ENCODE assay signal across 17 cellular contexts in genomic region chr7:90775383-90775965, GRCh38.
A peak's percentile ranks its signal among the peaks of the same experiment; 100 is the strongest.
DNase-seq lines count a peak whose midpoint lies in the region; ATAC-seq, FAIRE-seq and TF ChIP-seq lines count a peak whose summit lies in the region.
"Had no signal": no experiment of that assay in that cellular context is flagged by ENCODE, and none has a peak within 500 bp of the region (broad histone marks: within the 10 kb centered on the region; RNA-seq: fewer than 3 reads in every experiment).

No MANE protein-coding gene starts in this region.

- peaks cover 86% of the 10 kb centered on the region for H3K36me3 ChIP-seq in DOHH2 (ENCODE audit: control insufficient read depth, low read length)
- H3K36me3 ChIP-seq in MM.1S (replicated peaks; ENCODE audit: insufficient read depth, low read length): peaks cover 15% of the 10 kb centered on the region
- peaks cover 0 to 1% of the 10 kb centered on the region in 2 experiments; a peak in 1 of 4 replicates for H3K36me3 ChIP-seq in GM12878 (ENCODE audit: control insufficient read depth in 2 of 2, insufficient read depth in 2 of 2, low read length in 1 of 2)

- ATAC-seq in GM12878: no peak
- ATAC-seq in GM21360 (IDR thresholded peaks at IDR 0.05; ENCODE audit: unreplicated experiment): no peak
- ATAC-seq in GM18505 (IDR thresholded peaks at IDR 0.05; ENCODE audit: unreplicated experiment): no peak

- SMC1A ChIA-PET in GM12878 (lab: Charles Lee; ENCODE audit: uncharacterized antibody, unreplicated experiment): interaction anchor here (1.1 to 2.9 kb wide), 4 partner anchors 9 to 78 kb away, joined by 3 to 24 read pairs (median 4); no protein-coding TSS in a partner anchor

- intact Hi-C loops in GM12878 (cut with micrococcal nuclease; ENCODE audit: unreplicated experiment): no loop called here

- H3K27ac ChIP-seq in DOHH2 (ENCODE audit: low read depth, low read length) (0 out of 2 replicates have a peak overlapping the region, but pooled peaks have one; percentile 3), MM.1S (ENCODE audit: low read length) (peak overlapping the region; percentile 75; the same call in 1 of the 2 replicates), GM12878 (ENCODE audit: control insufficient read depth, insufficient read depth) (peak overlapping the region; percentile 27; the same call in 1 of the 2 replicates)
- H3K27ac ChIP-seq: BLaER1 had no signal

- TF ChIP-seq CTCF in DOHH2 (IDR thresholded peaks at IDR 0.05; ENCODE audit: low read depth, low read length, poor library complexity, severe bottlenecking): no peak
- no peak for TF ChIP-seq CTCF in MM.1S (IDR thresholded peaks at IDR 0.05; ENCODE audit: low read length)
- TF ChIP-seq CTCF in GM12878 (IDR thresholded peaks at IDR 0.05 in 2 of 3, conservative IDR thresholded peaks at IDR 0.05 in 1 of 3; ENCODE audit: control insufficient read depth in 2 of 3, extremely low read depth in 1 of 3, insufficient read depth in 1 of 3, low read depth in 3 of 3, low read length in 3 of 3): no peak

- peak overlapping the region; percentile 17; the same call in 1 of the 2 replicates for H3K4me3 ChIP-seq in DOHH2 (ENCODE audit: low read length)
- no peak overlapping the region for H3K4me3 ChIP-seq in MM.1S (ENCODE audit: low read length)
- peak overlapping the region; percentile 65 for H3K4me3 ChIP-seq in GM12878
- H3K4me3 ChIP-seq: BLaER1 had no signal

- H3K9me2 ChIP-seq in DOHH2 (replicated peaks; ENCODE audit: control insufficient read depth, low read length): no peaks in the 10 kb centered on the region
- H3K9me2 ChIP-seq in MM.1S (replicated peaks; ENCODE audit: insufficient read depth, low read length): no peaks in the 10 kb centered on the region

- no TSS peak for BruUV-seq in GM12878 (replicated peaks; lab: Mats Ljungman, UMichigan)

- RAD21 ChIA-PET in GM12878 (lab: Charles Lee; ENCODE audit: unreplicated experiment): interaction anchor here (1.0 to 1.1 kb wide), 2 partner anchors 43 to 67 kb away, joined by 3 to 4 read pairs; no protein-coding TSS in a partner anchor

- no peaks in the 10 kb centered on the region for H3K27me3 ChIP-seq in DOHH2 (ENCODE audit: control insufficient read depth, low read length)
- no peaks in the 10 kb centered on the region for H3K27me3 ChIP-seq in MM.1S (replicated peaks; ENCODE audit: insufficient read depth, low read length)
- H3K27me3 ChIP-seq in GM12878 (replicated peaks in 1 of 2; ENCODE audit: control insufficient read depth in 2 of 2, insufficient read depth in 2 of 2, low read length in 1 of 2): no peaks in the 10 kb centered on the region
- H3K27me3 ChIP-seq: BLaER1 had no signal

- TF ChIP-seq POLR2A in GM12892 (IDR thresholded peaks at IDR 0.05; ENCODE audit: low read depth, low read length) (no peak), GM12878 (IDR thresholded peaks at IDR 0.05; ENCODE audit: low read depth, low read length) (no peak), GM18505 (IDR thresholded peaks at IDR 0.05; ENCODE audit: borderline replicate concordance, extremely low read depth, insufficient read depth, insufficient read length) (no peak)

- H3K9me3 ChIP-seq in DOHH2 (ENCODE audit: control insufficient read depth, insufficient read depth, low read length) (peaks cover 55% of the 10 kb centered on the region), MM.1S (replicated peaks; ENCODE audit: insufficient read depth, low read length) (no peaks in the 10 kb centered on the region), GM12878 (replicated peaks; ENCODE audit: control insufficient read depth, insufficient read depth, low read length) (peaks cover 15% of the 10 kb centered on the region)
- H3K9me3 ChIP-seq: Caco-2 had no signal

- H3F3A ChIP-seq in DOHH2 (ENCODE audit: control insufficient read depth, insufficient read depth) (peaks cover 17% of the 10 kb centered on the region; the same call in 1 of the 2 replicates), MM.1S (ENCODE audit: insufficient read depth, low read length) (peaks cover 37% of the 10 kb centered on the region)

- H2AFZ ChIP-seq in MM.1S (ENCODE audit: low read length) (no peak overlapping the region), GM12878 (ENCODE audit: control insufficient read depth, low read depth, low read length) (no peak overlapping the region)

- WGBS in GM12878 (ENCODE audit: insufficient coverage, insufficient replicate concordance, low lambda C conversion rate, missing lambda C conversion rate): 0% methylated on average over 1 of the region's 1 CpG

- no peak for TF ChIP-seq EP300 in GM12878 (IDR thresholded peaks at IDR 0.05; ENCODE audit: borderline replicate concordance in 1 of 2, control insufficient read depth in 1 of 2, low read depth in 2 of 2, low read length in 2 of 2)

- POLR2A ChIA-PET in GM12878 (lab: Charles Lee): no interaction called here

- TF ChIP-seq RAD21 in GM12878 (IDR thresholded peaks at IDR 0.05; ENCODE audit: insufficient read depth, low read depth, low read length): no peak

- CTCF ChIA-PET in GM12878 (lab: Yijun Ruan, JAX): no interaction called here

- H3K79me2 ChIP-seq in DOHH2 (ENCODE audit: control insufficient read depth, low read length): peaks cover 93% of the 10 kb centered on the region
- H3K79me2 ChIP-seq in MM.1S (ENCODE audit: low read length): peaks cover 97% of the 10 kb centered on the region
- peaks cover 4% of the 10 kb centered on the region for H3K79me2 ChIP-seq in GM12878 (ENCODE audit: control insufficient read depth, insufficient read depth, low read length)

- no peak for DNase-seq in GM12892 (ENCODE audit: insufficient read length)
- no peak for DNase-seq in MM.1S
- DNase-seq in GM12878 (ENCODE audit: low read depth, low spot score): no peak
- DNase-seq in activated CD4-positive, alpha-beta T cell treated with anti-CD3 and anti-CD28 coated beads for 48 hours: no peak
- DNase-seq in GM19240 (ENCODE audit: insufficient read length, low spot score): no peak
- DNase-seq: 8988T; AML-193; Caco-2; CD8-positive, alpha-beta memory T cell; DND-41; GF-D8; GOT3; H9 had no signal

- peak; percentile 27 for FAIRE-seq in GM12892 (lab: Jason Lieb, UNC)
- FAIRE-seq in GM12878 (lab: Jason Lieb, UNC): no peak

- no peaks in the 10 kb centered on the region for H4K20me1 ChIP-seq in DOHH2 (ENCODE audit: control insufficient read depth, insufficient read depth, low read depth, low read length)
- H4K20me1 ChIP-seq in MM.1S (ENCODE audit: insufficient read depth, low read length): 0 out of 2 replicates have a peak, but pooled peaks cover 3% of the 10 kb centered on the region
- H4K20me1 ChIP-seq in GM12878 (ENCODE audit: control insufficient read depth, insufficient read depth): no peaks in the 10 kb centered on the region
- H4K20me1 ChIP-seq: BLaER1 had no signal

- H3K9ac ChIP-seq in MM.1S (ENCODE audit: low read length): no peak overlapping the region
- H3K9ac ChIP-seq in GM12878 (ENCODE audit: control insufficient read depth, insufficient read depth, low read length): no peak overlapping the region
- H3K9ac ChIP-seq: BLaER1 had no signal

- peaks cover 62% of the 10 kb centered on the region for H3K4me1 ChIP-seq in DOHH2 (ENCODE audit: control insufficient read depth, low read length)
- H3K4me1 ChIP-seq in MM.1S (ENCODE audit: low read length): peaks cover 64% of the 10 kb centered on the region
- H3K4me1 ChIP-seq in GM12878 (ENCODE audit: control insufficient read depth, insufficient read depth, low read length): peaks cover 39% of the 10 kb centered on the region
- H3K4me1 ChIP-seq: Caco-2 had no signal

- in situ Hi-C loops in GM12878 (cut with MboI): no loop called here

- H3K4me2 ChIP-seq in DOHH2 (ENCODE audit: low read length) (peak overlapping the region; percentile 36), MM.1S (ENCODE audit: low read depth, low read length) (peak overlapping the region; percentile 53; the same call in 1 of the 2 replicates), GM12878 (ENCODE audit: control insufficient read depth, insufficient read depth) (peak overlapping the region; percentile 89; the same call in 1 of the 2 replicates)
- H3K4me2 ChIP-seq: BLaER1 had no signal

TF ChIP-seq in GM12878, 131 proteins besides CTCF, POLR2A, EP300 and RAD21:
- TF ChIP-seq BCL3 (IDR thresholded peaks at IDR 0.05; ENCODE audit: borderline replicate concordance, insufficient read depth, low read depth, low read length, poor library complexity, severe bottlenecking) (no peak), LARP7 (IDR thresholded peaks at IDR 0.05) (no peak), SIN3A (IDR thresholded peaks at IDR 0.05; ENCODE audit: low read depth, low read length) (no peak), WRNIP1 (IDR thresholded peaks at IDR 0.05; ENCODE audit: borderline replicate concordance, low read depth, low read length) (no peak), ESRRA (IDR thresholded peaks at IDR 0.05; ENCODE audit: low read length) (no peak), CBX5 (IDR thresholded peaks at IDR 0.05; ENCODE audit: low read depth) (no peak), NR2F1 (conservative IDR thresholded peaks at IDR 0.05) (no peak)

Comparison
In these comparisons a context has a peak if more than half of its experiments do, and no peak if none do; other contexts are left out.
1. H3K27ac ChIP-seq: peak in every context shown above with its lines; median percentile 75 in MM.1S; 27 in GM12878; 3 in DOHH2.
2. H3K4me2 ChIP-seq: peak in every context shown above with its lines; median percentile 89 in GM12878; 53 in MM.1S; 36 in DOHH2.